Comparison of ENCODE assay signal across 8 cellular contexts in the genomic region with DNA sequence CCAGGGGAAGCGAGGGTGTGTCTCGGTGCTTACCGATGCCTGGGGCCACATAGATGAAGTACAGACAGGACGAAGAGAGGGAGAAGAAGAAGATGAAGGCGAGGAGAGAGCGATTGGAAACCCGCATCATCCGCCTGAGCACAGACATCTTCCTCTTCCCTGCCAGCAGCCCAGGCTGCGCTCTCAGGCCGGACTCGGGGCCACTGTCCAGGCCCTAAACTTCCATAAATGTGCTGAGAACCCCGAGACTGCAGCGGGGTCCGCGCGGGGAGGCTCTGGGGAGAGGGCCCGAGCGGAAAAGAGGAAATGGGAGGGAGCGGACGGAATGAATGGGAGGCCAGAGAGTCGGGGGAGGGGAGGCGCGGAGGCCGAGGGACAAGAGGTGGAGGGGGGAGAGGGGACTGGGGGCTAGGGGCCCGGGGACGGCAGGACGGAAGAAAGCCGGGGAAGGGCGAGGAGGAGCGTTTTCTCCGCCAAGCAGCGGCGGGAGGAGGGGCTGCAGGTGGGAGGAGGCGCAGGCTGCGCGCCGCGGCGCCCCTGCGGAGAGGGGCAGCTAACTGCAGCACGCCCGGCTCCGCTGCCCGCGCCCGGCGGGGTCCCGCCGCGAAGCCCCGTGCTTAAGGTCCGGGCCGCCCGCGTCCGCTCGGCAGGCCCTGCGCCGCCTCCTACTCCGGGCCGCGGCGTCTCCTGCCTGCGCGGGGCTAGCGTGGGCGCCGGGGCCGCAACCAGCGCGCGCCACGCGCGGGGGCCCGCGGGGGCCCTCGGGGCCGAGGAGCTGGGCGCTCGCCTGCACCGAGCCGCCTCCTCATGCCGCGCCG. TPM values are rescaled to one million over a fixed set of nuclear protein-coding genes. Genes with fewer than 3 reads are reported as not detected.
DNase-seq lines count a peak whose midpoint lies in the region; ATAC-seq and TF ChIP-seq lines count a peak whose summit lies in the region.

A gene with protein sequence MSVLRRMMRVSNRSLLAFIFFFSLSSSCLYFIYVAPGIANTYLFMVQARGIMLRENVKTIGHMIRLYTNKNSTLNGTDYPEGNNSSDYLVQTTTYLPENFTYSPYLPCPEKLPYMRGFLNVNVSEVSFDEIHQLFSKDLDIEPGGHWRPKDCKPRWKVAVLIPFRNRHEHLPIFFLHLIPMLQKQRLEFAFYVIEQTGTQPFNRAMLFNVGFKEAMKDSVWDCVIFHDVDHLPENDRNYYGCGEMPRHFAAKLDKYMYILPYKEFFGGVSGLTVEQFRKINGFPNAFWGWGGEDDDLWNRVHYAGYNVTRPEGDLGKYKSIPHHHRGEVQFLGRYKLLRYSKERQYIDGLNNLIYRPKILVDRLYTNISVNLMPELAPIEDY (minus strand): TSS at position 303 of the 818 bp plus-strand sequence. CDS start 155 bp downstream, at position 148.

- no peaks in the 10 kb centered on the region for H3K36me3 Mint-ChIP-seq in natural killer cell treated with Interleukin-12 subunit alpha and Interleukin-12 subunit beta and Interleukin-15 and Interleukin-18, amount 100 ng/mL, for 72 hours

- peak; percentile 30 for DNase-seq in stimulated activated CD4-positive, alpha-beta T cell treated with anti-CD3 and anti-CD28 coated beads, Interleukin-12 subunit alpha, Interleukin-12 subunit beta, amount 100 ng/mL, for 4 hours
- DNase-seq in stimulated activated CD4-positive, alpha-beta T cell treated with anti-CD3 and anti-CD28 coated beads, Interleukin-4, amount 100 ng/mL, for 24 hours: no peak
- peak; percentile 82 for DNase-seq in NCI-H146 (lab: John Stamatoyannopoulos, UW)
- DNase-seq in activated T-cell treated with anti-CD3 and anti-CD28 coated beads, Interleukin-2, amount 50 U/mL, for 1 hour: peak; percentile 19
- DNase-seq in fibroblast of pulmonary artery (ENCODE audit: low read depth): peak; percentile 35
- DNase-seq in natural killer cell treated with Interleukin-12 subunit alpha and Interleukin-12 subunit beta and Interleukin-15 and Interleukin-18, amount 100 ng/mL, for 72 hours (ENCODE audit: low spot score): peak; percentile 65
- no peak for DNase-seq in NK-92 treated with Interleukin-12 subunit alpha and Interleukin-12 subunit beta, amount 100 ng/mL, for 24 hours (lab: John Stamatoyannopoulos, UW)

- H3K27me3 Mint-ChIP-seq in natural killer cell treated with Interleukin-12 subunit alpha and Interleukin-12 subunit beta and Interleukin-15 and Interleukin-18, amount 100 ng/mL, for 72 hours: peaks cover 0 to 5% of the 10 kb centered on the region in 2 donors

- H3K27ac Mint-ChIP-seq in natural killer cell treated with Interleukin-12 subunit alpha and Interleukin-12 subunit beta and Interleukin-15 and Interleukin-18, amount 100 ng/mL, for 72 hours: peak within 1 kb of the TSS; percentile 70 to 96

- peaks cover 42 to 44% of the 10 kb centered on the region in 2 donors for H3K4me1 Mint-ChIP-seq in natural killer cell treated with Interleukin-12 subunit alpha and Interleukin-12 subunit beta and Interleukin-15 and Interleukin-18, amount 100 ng/mL, for 72 hours (ENCODE audit: low read depth in 2 of 2)

- peak; percentile 39 for ATAC-seq in HG02610 (IDR thresholded peaks at IDR 0.05; ENCODE audit: unreplicated experiment)
- peak; percentile 65 to 76 for ATAC-seq in natural killer cell treated with Interleukin-12 subunit alpha and Interleukin-12 subunit beta and Interleukin-15 and Interleukin-18, amount 100 ng/mL, for 72 hours

- H3K4me3 Mint-ChIP-seq in natural killer cell treated with Interleukin-12 subunit alpha and Interleukin-12 subunit beta and Interleukin-15 and Interleukin-18, amount 100 ng/mL, for 72 hours: peak within 1 kb of the TSS; percentile 97

- H3K4me3 ChIP-seq in fibroblast of pulmonary artery (replicated peaks; ENCODE audit: low read depth, low read length): peak within 1 kb of the TSS; percentile 58

- H3K9me3 Mint-ChIP-seq in natural killer cell treated with Interleukin-12 subunit alpha and Interleukin-12 subunit beta and Interleukin-15 and Interleukin-18, amount 100 ng/mL, for 72 hours: no peaks in the 10 kb centered on the region

- no peak for TF ChIP-seq CTCF in fibroblast of pulmonary artery (IDR thresholded peaks at IDR 0.05; ENCODE audit: low read length, missing control alignments)

RNA-seq across cellular contexts. Expression of the gene that starts here (rescaled TPM):
- 10 to 100 TPM in 1 of 2 donors, 1 to 10 TPM in 1; 2.3 to 23.6 TPM for total RNA-seq in natural killer cell treated with Interleukin-12 subunit alpha and Interleukin-12 subunit beta and Interleukin-15 and Interleukin-18, amount 100 ng/mL, for 72 hours

Comparison
In these comparisons a context has a peak if more than half of its experiments do, and no peak if none do; other contexts are left out.
1. DNase-seq: peak in stimulated activated CD4-positive, alpha-beta T cell treated with anti-CD3 and anti-CD28 coated beads, Interleukin-12 subunit alpha, Interleukin-12 subunit beta, amount 100 ng/mL, for 4 hours (single experiment), NCI-H146 (single experiment), activated T-cell treated with anti-CD3 and anti-CD28 coated beads, Interleukin-2, amount 50 U/mL, for 1 hour (single experiment), fibroblast of pulmonary artery (single experiment) and natural killer cell treated with Interleukin-12 subunit alpha and Interleukin-12 subunit beta and Interleukin-15 and Interleukin-18, amount 100 ng/mL, for 72 hours (single experiment); none in stimulated activated CD4-positive, alpha-beta T cell treated with anti-CD3 and anti-CD28 coated beads, Interleukin-4, amount 100 ng/mL, for 24 hours (single experiment) and NK-92 treated with Interleukin-12 subunit alpha and Interleukin-12 subunit beta, amount 100 ng/mL, for 24 hours (single experiment).